27 cellular contexts compared by ENCODE assay signal in genomic region chr13:75843033-75843432, GRCh38.
DNase-seq lines count a peak whose midpoint lies in the region; ATAC-seq, FAIRE-seq and TF ChIP-seq lines count a peak whose summit lies in the region.
"Had no signal": no experiment of that assay in that cellular context is flagged by ENCODE, and none has a peak within 500 bp of the region (broad histone marks: within the 10 kb centered on the region; RNA-seq: fewer than 3 reads in every experiment).

No MANE protein-coding gene starts in this region.

- no peak overlapping the region for H2AK5ac ChIP-seq in IMR-90 (ENCODE audit: low read depth, low read length)

- H3K9me3 Mint-ChIP-seq in activated naive CD8-positive, alpha-beta T cell treated with anti-CD3 and anti-CD28 coated beads for 36 hours = peaks cover 4% of the 10 kb centered on the region
- peaks cover 9% of the 10 kb centered on the region for H3K9me3 Mint-ChIP-seq in activated naive CD8-positive, alpha-beta T cell treated with anti-CD3 and anti-CD28 coated beads, Interleukin-2, amount 50 U/mL, for 24 hours
- H3K9me3 Mint-ChIP-seq: CD4-positive, alpha-beta T cell; CD8-positive, alpha-beta memory T cell had no signal

- no peak overlapping the region for H3K56ac ChIP-seq in IMR-90 (ENCODE audit: extremely low read depth, insufficient read depth, low read length)

- H3K18ac ChIP-seq in IMR-90 (ENCODE audit: low read depth, low read length) = no peak overlapping the region

- no peak overlapping the region for H2BK120ac ChIP-seq in IMR-90 (ENCODE audit: low read depth, low read length)

- no peak overlapping the region for H4K8ac ChIP-seq in IMR-90 (ENCODE audit: low read depth in 2 of 2, low read length in 2 of 2)

- H3K27me3 ChIP-seq in left ventricle myocardium inferior (ENCODE audit: low read depth) (no peaks in the 10 kb centered on the region), right atrium auricular region (no peaks in the 10 kb centered on the region), IMR-90 (ENCODE audit: control insufficient read depth, insufficient read depth, low read length) (no peaks in the 10 kb centered on the region)
- H3K27me3 ChIP-seq: BE2C; BLaER1 treated with 17β-estradiol and CSF1 and Interleukin-3, amounts not matched to agents 10 nM and 100 nM had no signal

- POLR2A ChIA-PET in IMR-90 (lab: Charles Lee; ENCODE audit: unreplicated experiment) = no interaction called here

- DNase-seq in activated naive CD8-positive, alpha-beta T cell treated with anti-CD3 and anti-CD28 coated beads for 36 hours = no peak
- no peak for DNase-seq in activated naive CD8-positive, alpha-beta T cell treated with anti-CD3 and anti-CD28 coated beads, Interleukin-2, amount 50 U/mL, for 24 hours
- DNase-seq in left ventricle myocardium inferior = peak; percentile 22
- no peak for DNase-seq in right atrium auricular region (ENCODE audit: low spot score)
- no peak for DNase-seq in H54 (ENCODE audit: insufficient read length, low spot score)
- DNase-seq in IMR-90 = no peak
- DNase-seq: 8988T; ACHN; AML-193; BE2C; CD4-positive, alpha-beta T cell; CD8-positive, alpha-beta memory T cell; DMS 273 treated with DMSO at 0.1 percent for 48 hours; DMS79; EL; GDM1; GM23248; H9 had no signal

- intact Hi-C loops in left ventricle myocardium inferior (cut with micrococcal nuclease) (no loop called here), IMR-90 (cut with micrococcal nuclease) (no loop called here)

- ATAC-seq in activated naive CD8-positive, alpha-beta T cell treated with anti-CD3 and anti-CD28 coated beads, Interleukin-2, amount 50 U/mL, for 24 hours = no peak
- ATAC-seq in IMR-90 (ENCODE audit: low read depth) (no peak), HG03439 (IDR thresholded peaks at IDR 0.05; ENCODE audit: unreplicated experiment) (no peak)
- ATAC-seq: A549, GM12878, HCT116 had no signal

- H3K27me3 Mint-ChIP-seq in activated naive CD8-positive, alpha-beta T cell treated with anti-CD3 and anti-CD28 coated beads for 36 hours = no peaks in the 10 kb centered on the region
- no peaks in the 10 kb centered on the region for H3K27me3 Mint-ChIP-seq in activated naive CD8-positive, alpha-beta T cell treated with anti-CD3 and anti-CD28 coated beads, Interleukin-2, amount 50 U/mL, for 24 hours
- H3K27me3 Mint-ChIP-seq: CD4-positive, alpha-beta T cell; CD8-positive, alpha-beta memory T cell had no signal

- H3K9me1 ChIP-seq in IMR-90 (ENCODE audit: insufficient read depth, low read length) = peaks cover 4% of the 10 kb centered on the region; the same call in 1 of the 2 replicates

- H3K4me3 Mint-ChIP-seq in activated naive CD8-positive, alpha-beta T cell treated with anti-CD3 and anti-CD28 coated beads for 36 hours = no peak overlapping the region
- no peak overlapping the region for H3K4me3 Mint-ChIP-seq in activated naive CD8-positive, alpha-beta T cell treated with anti-CD3 and anti-CD28 coated beads, Interleukin-2, amount 50 U/mL, for 24 hours
- H3K4me3 Mint-ChIP-seq: CD14-positive monocyte; CD4-positive, alpha-beta T cell; CD8-positive, alpha-beta memory T cell; H9 had no signal

- H3K9ac ChIP-seq in IMR-90 (ENCODE audit: low read depth, low read length) = no peak overlapping the region
- H3K9ac ChIP-seq: BLaER1 treated with 17β-estradiol and CSF1 and Interleukin-3, amounts not matched to agents 10 nM and 100 nM; GM23248 had no signal

- no peak overlapping the region for H2AFZ ChIP-seq in IMR-90 (replicated peaks; ENCODE audit: low read length, poor library complexity)
- H2AFZ ChIP-seq: GM23248 had no signal

- H3K9me3 ChIP-seq in left ventricle myocardium inferior (replicated peaks) (peaks cover 7% of the 10 kb centered on the region), right atrium auricular region (no peaks in the 10 kb centered on the region), IMR-90 (ENCODE audit: control insufficient read depth, insufficient read depth, low read length) (no peaks in the 10 kb centered on the region)
- H3K9me3 ChIP-seq: A549, BE2C had no signal

- H3K27ac Mint-ChIP-seq in activated naive CD8-positive, alpha-beta T cell treated with anti-CD3 and anti-CD28 coated beads for 36 hours = peak overlapping the region; percentile 36
- no peak overlapping the region for H3K27ac Mint-ChIP-seq in activated naive CD8-positive, alpha-beta T cell treated with anti-CD3 and anti-CD28 coated beads, Interleukin-2, amount 50 U/mL, for 24 hours
- H3K27ac Mint-ChIP-seq: CD14-positive monocyte; CD4-positive, alpha-beta T cell had no signal

- no peak overlapping the region for H2BK20ac ChIP-seq in IMR-90 (ENCODE audit: low read depth, low read length)

- no peak overlapping the region for H2AK9ac ChIP-seq in IMR-90 (replicated peaks; ENCODE audit: low read depth, low read length, poor library complexity)

- CTCF ChIA-PET in IMR-90 (lab: Yijun Ruan, JAX) = no interaction called here

- H2BK15ac ChIP-seq in IMR-90 (ENCODE audit: low read depth, low read length) = no peak overlapping the region

- 93% methylated on average over 2 of the region's 4 CpGs; no CpG with 5 or more reads in 1 of the 2 experiments for WGBS in IMR-90 (ENCODE audit: extremely low coverage in 2 of 2, insufficient read length in 1 of 2), 2 experiments

- dilution Hi-C loops in IMR-90 (cut with HindIII; ENCODE audit: low sequenced_read_pairs, unreplicated experiment) = no loop called here

- BruUV-seq in IMR-90 (replicated peaks; lab: Mats Ljungman, UMichigan) = no TSS peak

- TF ChIP-seq POLR2A in H54 (IDR thresholded peaks at IDR 0.05; ENCODE audit: low read depth, low read length) (no peak), IMR-90 (IDR thresholded peaks at IDR 0.05; ENCODE audit: low read depth, low read length) (no peak)

- in situ Hi-C loops in IMR-90 (cut with MboI; ENCODE audit: low sequenced_read_pairs) = no loop called here

- H3K4me3 ChIP-seq in left ventricle myocardium inferior = no peak overlapping the region
- no peak overlapping the region for H3K4me3 ChIP-seq in right atrium auricular region
- no peak overlapping the region for H3K4me3 ChIP-seq in IMR-90 (ENCODE audit: insufficient read depth, low read depth, low read length)
- H3K4me3 ChIP-seq: A549; BLaER1 treated with 17β-estradiol and CSF1 and Interleukin-3, amounts not matched to agents 10 nM and 100 nM; GM12878; GM23248 had no signal

- no peak overlapping the region; the same call in 1 of the 2 replicates for H3K23ac ChIP-seq in IMR-90 (ENCODE audit: low read depth, low read length)

- peaks cover 28 to 59% of the 10 kb centered on the region in 2 experiments for H3K79me1 ChIP-seq in IMR-90 (ENCODE audit: low read depth in 1 of 2, low read length in 2 of 2)

- H2BK5ac ChIP-seq in IMR-90 (ENCODE audit: low read depth, low read length, poor library complexity, severe bottlenecking) = peak overlapping the region; percentile 15

- no peak overlapping the region for H3K4me2 ChIP-seq in IMR-90 (ENCODE audit: low read depth, low read length)
- H3K4me2 ChIP-seq: A549; BLaER1 treated with 17β-estradiol and CSF1 and Interleukin-3, amounts not matched to agents 10 nM and 100 nM had no signal

- no peak overlapping the region for H4K5ac ChIP-seq in IMR-90 (ENCODE audit: low read depth, low read length)

- no peak overlapping the region for H4K91ac ChIP-seq in IMR-90 (ENCODE audit: insufficient read depth, low read depth, low read length)

- no peak overlapping the region for H3K14ac ChIP-seq in IMR-90 (replicated peaks; ENCODE audit: low read depth, low read length)

- peak; percentile 50 for FAIRE-seq in H54 (lab: Jason Lieb, UNC)
- FAIRE-seq: A549, D721Med, GM12878, GM19239, H1 had no signal

- H3K4me1 ChIP-seq in left ventricle myocardium inferior (peaks cover 37% of the 10 kb centered on the region), right atrium auricular region (no peaks in the 10 kb centered on the region), IMR-90 (ENCODE audit: control insufficient read depth, insufficient read depth, low read length) (no peaks in the 10 kb centered on the region)
- H3K4me1 ChIP-seq: A549; BE2C; BLaER1 treated with 17β-estradiol and CSF1 and Interleukin-3, amounts not matched to agents 10 nM and 100 nM had no signal

- peaks cover 7% of the 10 kb centered on the region; the same call in 1 of the 2 replicates for H4K20me1 ChIP-seq in IMR-90 (ENCODE audit: insufficient read depth, low read length)
- H4K20me1 ChIP-seq: BLaER1 treated with 17β-estradiol and CSF1 and Interleukin-3, amounts not matched to agents 10 nM and 100 nM had no signal

- peaks cover 32% of the 10 kb centered on the region for H3K36me3 Mint-ChIP-seq in activated naive CD8-positive, alpha-beta T cell treated with anti-CD3 and anti-CD28 coated beads for 36 hours
- peaks cover 23% of the 10 kb centered on the region for H3K36me3 Mint-ChIP-seq in activated naive CD8-positive, alpha-beta T cell treated with anti-CD3 and anti-CD28 coated beads, Interleukin-2, amount 50 U/mL, for 24 hours (ENCODE audit: low read depth)

- no peak overlapping the region for H3K27ac ChIP-seq in left ventricle myocardium inferior (replicated peaks)
- H3K27ac ChIP-seq in right atrium auricular region = no peak overlapping the region
- no peak overlapping the region for H3K27ac ChIP-seq in IMR-90 (ENCODE audit: insufficient read depth, low read length)
- H3K27ac ChIP-seq: A549; BLaER1 treated with 17β-estradiol and CSF1 and Interleukin-3, amounts not matched to agents 10 nM and 100 nM; GM23248 had no signal

- H3K4me1 Mint-ChIP-seq in activated naive CD8-positive, alpha-beta T cell treated with anti-CD3 and anti-CD28 coated beads for 36 hours = peaks cover 22% of the 10 kb centered on the region
- no peaks in the 10 kb centered on the region for H3K4me1 Mint-ChIP-seq in activated naive CD8-positive, alpha-beta T cell treated with anti-CD3 and anti-CD28 coated beads, Interleukin-2, amount 50 U/mL, for 24 hours
- H3K4me1 Mint-ChIP-seq: CD8-positive, alpha-beta memory T cell; H9 had no signal

- no peak for TF ChIP-seq RAD21 in IMR-90 (IDR thresholded peaks at IDR 0.05; ENCODE audit: low read length)

- no peak for TF ChIP-seq CTCF in left ventricle myocardium inferior (IDR thresholded peaks at IDR 0.05; ENCODE audit: borderline replicate concordance)
- TF ChIP-seq CTCF in right atrium auricular region (IDR thresholded peaks at IDR 0.05) = no peak
- no peak for TF ChIP-seq CTCF in IMR-90 (conservative IDR thresholded peaks at IDR 0.05; ENCODE audit: low read depth, low read length)

- no peak overlapping the region for H3K4ac ChIP-seq in IMR-90 (ENCODE audit: low read depth, low read length)

- peaks cover 68% of the 10 kb centered on the region for H3K36me3 ChIP-seq in left ventricle myocardium inferior
- H3K36me3 ChIP-seq in right atrium auricular region = peaks cover 62% of the 10 kb centered on the region
- peaks cover 38% of the 10 kb centered on the region for H3K36me3 ChIP-seq in IMR-90 (ENCODE audit: control insufficient read depth, insufficient read depth, low read length)
- H3K36me3 ChIP-seq: BE2C had no signal

TF ChIP-seq in IMR-90, 13 proteins besides CTCF, POLR2A, EP300 and RAD21 (continues in another document):
- no peak for TF ChIP-seq RCOR1 (IDR thresholded peaks at IDR 0.05; ENCODE audit: insufficient replicate concordance, low read length)
- no peak for TF ChIP-seq RFX5 (IDR thresholded peaks at IDR 0.05; ENCODE audit: low read depth, low read length)
- TF ChIP-seq BHLHE40 (IDR thresholded peaks at IDR 0.05; ENCODE audit: low read depth, low read length) = no peak
- TF ChIP-seq CEBPB (IDR thresholded peaks at IDR 0.05; ENCODE audit: low read depth, low read length) = no peak
- TF ChIP-seq NFE2L2 (IDR thresholded peaks at IDR 0.05; ENCODE audit: low read depth, low read length) = no peak
- TF ChIP-seq MAFK (IDR thresholded peaks at IDR 0.05; ENCODE audit: low read depth, low read length) = no peak
